Comparison of ENCODE assay signal across 18 cellular contexts in genomic region chr2:58137856-58138255, GRCh38.
DNase-seq lines count a peak whose midpoint lies in the region; ATAC-seq and TF ChIP-seq lines count a peak whose summit lies in the region.
"Had no signal": no experiment of that assay in that cellular context is flagged by ENCODE, and none has a peak within 500 bp of the region (broad histone marks: within the 10 kb centered on the region; RNA-seq: fewer than 3 reads in every experiment).

No MANE protein-coding gene starts in this region.

- DNase-seq in left cardiac atrium: peak; percentile 36
- DNase-seq in right atrium auricular region (ENCODE audit: low spot score): no peak
- DNase-seq in cardiac fibroblast (ENCODE audit: low read depth in 2 of 2): peak; percentile 27 to 54
- peak; percentile 84 to 90 for DNase-seq in lung microvascular endothelial cell (ENCODE audit: low read depth in 2 of 2)
- no peak for DNase-seq in activated naive CD4-positive, alpha-beta T cell treated with anti-CD3 and anti-CD28 coated beads, Interleukin-2, amount 50 U/mL, for 72 hours (ENCODE audit: low spot score in 2 of 2)
- no peak for DNase-seq in stimulated activated effector memory CD8-positive, alpha-beta T cell treated with anti-CD3 and anti-CD28 coated beads, Interleukin-12 subunit alpha, Interleukin-12 subunit beta, amount 100 ng/mL, for 72 hours (ENCODE audit: low spot score in 2 of 2)
- no peak for DNase-seq in endothelial cell (ENCODE audit: low spot score)
- DNase-seq: activated CD8-positive, alpha-beta T cell treated with anti-CD3 and anti-CD28 coated beads for 36 hours; cerebellar nuclear complex; effector memory CD4-positive, alpha-beta T cell; esophagus squamous epithelium; glutamatergic neuron; left ventricle myocardium inferior; NCI-H146; NCI-H2227 treated with DMSO at 0.1 percent for 48 hours; NK-92 treated with Interleukin-12 subunit alpha and Interleukin-12 subunit beta, amount 100 ng/mL, for 24 hours had no signal

- no peaks in the 10 kb centered on the region for H3K27me3 ChIP-seq in right atrium auricular region
- H3K27me3 ChIP-seq: esophagus squamous epithelium had no signal

- peaks cover under 1% of the 10 kb centered on the region for H3K36me3 ChIP-seq in right atrium auricular region

- intact Hi-C loops in left cardiac atrium (cut with DNase I): no loop called here

- no peaks in the 10 kb centered on the region for H3K9me3 Mint-ChIP-seq in activated naive CD4-positive, alpha-beta T cell treated with anti-CD3 and anti-CD28 coated beads, Interleukin-2, amount 50 U/mL, for 72 hours
- H3K9me3 Mint-ChIP-seq in stimulated activated effector memory CD8-positive, alpha-beta T cell treated with anti-CD3 and anti-CD28 coated beads, Interleukin-12 subunit alpha, Interleukin-12 subunit beta, amount 100 ng/mL, for 72 hours: no peaks in the 10 kb centered on the region
- H3K9me3 Mint-ChIP-seq in endothelial cell (ENCODE audit: unreplicated experiment): no peaks in the 10 kb centered on the region
- H3K9me3 Mint-ChIP-seq: activated CD8-positive, alpha-beta T cell treated with anti-CD3 and anti-CD28 coated beads for 36 hours had no signal

- peaks cover 0 to 10% of the 10 kb centered on the region in 2 donors for H3K4me1 ChIP-seq in right atrium auricular region

- no peak overlapping the region for H3K27ac Mint-ChIP-seq in activated naive CD4-positive, alpha-beta T cell treated with anti-CD3 and anti-CD28 coated beads, Interleukin-2, amount 50 U/mL, for 72 hours
- H3K27ac Mint-ChIP-seq in stimulated activated effector memory CD8-positive, alpha-beta T cell treated with anti-CD3 and anti-CD28 coated beads, Interleukin-12 subunit alpha, Interleukin-12 subunit beta, amount 100 ng/mL, for 72 hours: no peak overlapping the region
- H3K27ac Mint-ChIP-seq in endothelial cell (ENCODE audit: unreplicated experiment): no peak overlapping the region
- H3K27ac Mint-ChIP-seq: activated CD8-positive, alpha-beta T cell treated with anti-CD3 and anti-CD28 coated beads for 36 hours; CD14-positive monocyte had no signal

- H3K27me3 Mint-ChIP-seq in endothelial cell (ENCODE audit: unreplicated experiment): peaks cover 2% of the 10 kb centered on the region
- H3K27me3 Mint-ChIP-seq: activated CD8-positive, alpha-beta T cell treated with anti-CD3 and anti-CD28 coated beads for 36 hours had no signal

- peaks cover 0 to 9% of the 10 kb centered on the region in 2 donors for H3K36me3 Mint-ChIP-seq in activated naive CD4-positive, alpha-beta T cell treated with anti-CD3 and anti-CD28 coated beads, Interleukin-2, amount 50 U/mL, for 72 hours
- H3K36me3 Mint-ChIP-seq in stimulated activated effector memory CD8-positive, alpha-beta T cell treated with anti-CD3 and anti-CD28 coated beads, Interleukin-12 subunit alpha, Interleukin-12 subunit beta, amount 100 ng/mL, for 72 hours: peaks cover 22% of the 10 kb centered on the region
- no peaks in the 10 kb centered on the region for H3K36me3 Mint-ChIP-seq in endothelial cell (ENCODE audit: low read depth, unreplicated experiment)

- H3K4me3 ChIP-seq in right atrium auricular region (no peak overlapping the region), cardiac fibroblast (replicated peaks in 1 of 2; ENCODE audit: low read depth in 2 of 2, low read length in 2 of 2) (no peak overlapping the region)
- H3K4me3 ChIP-seq: esophagus squamous epithelium, left ventricle myocardium inferior had no signal

- H3K9me3 ChIP-seq in right atrium auricular region: no peaks in the 10 kb centered on the region
- H3K9me3 ChIP-seq: esophagus squamous epithelium, left ventricle myocardium inferior had no signal

- H3K27ac ChIP-seq in right atrium auricular region: no peak overlapping the region
- H3K27ac ChIP-seq: esophagus squamous epithelium, left ventricle myocardium inferior had no signal

- no peak overlapping the region for H3K4me3 Mint-ChIP-seq in stimulated activated effector memory CD8-positive, alpha-beta T cell treated with anti-CD3 and anti-CD28 coated beads, Interleukin-12 subunit alpha, Interleukin-12 subunit beta, amount 100 ng/mL, for 72 hours
- H3K4me3 Mint-ChIP-seq in endothelial cell (ENCODE audit: unreplicated experiment): no peak overlapping the region
- H3K4me3 Mint-ChIP-seq: activated CD8-positive, alpha-beta T cell treated with anti-CD3 and anti-CD28 coated beads for 36 hours; CD14-positive monocyte had no signal

- ATAC-seq in left cardiac atrium (peak; percentile 30 to 36), GM19035 (IDR thresholded peaks at IDR 0.05; ENCODE audit: unreplicated experiment) (no peak)
- ATAC-seq in activated naive CD4-positive, alpha-beta T cell treated with anti-CD3 and anti-CD28 coated beads, Interleukin-2, amount 50 U/mL, for 72 hours: no peak
- ATAC-seq in stimulated activated effector memory CD8-positive, alpha-beta T cell treated with anti-CD3 and anti-CD28 coated beads, Interleukin-12 subunit alpha, Interleukin-12 subunit beta, amount 100 ng/mL, for 72 hours: no peak
- ATAC-seq: activated CD8-positive, alpha-beta T cell treated with anti-CD3 and anti-CD28 coated beads for 36 hours had no signal

- TF ChIP-seq CTCF in right atrium auricular region (IDR thresholded peaks at IDR 0.05) (no peak), cardiac fibroblast (IDR thresholded peaks at IDR 0.05; ENCODE audit: low read depth, low read length) (no peak), endothelial cell (IDR thresholded peaks at IDR 0.05; ENCODE audit: unreplicated experiment) (no peak)

- no peaks in the 10 kb centered on the region for H3K4me1 Mint-ChIP-seq in stimulated activated effector memory CD8-positive, alpha-beta T cell treated with anti-CD3 and anti-CD28 coated beads, Interleukin-12 subunit alpha, Interleukin-12 subunit beta, amount 100 ng/mL, for 72 hours
- peaks cover 5% of the 10 kb centered on the region for H3K4me1 Mint-ChIP-seq in endothelial cell (ENCODE audit: unreplicated experiment)
- H3K4me1 Mint-ChIP-seq: CD14-positive monocyte had no signal

Comparison
In these comparisons a context has a peak if more than half of its experiments do, and no peak if none do; other contexts are left out.
1. DNase-seq: peak in left cardiac atrium (single experiment), cardiac fibroblast (2 of 2) and lung microvascular endothelial cell (2 of 2); none in right atrium auricular region (single experiment), activated naive CD4-positive, alpha-beta T cell treated with anti-CD3 and anti-CD28 coated beads, Interleukin-2, amount 50 U/mL, for 72 hours (0 of 2), stimulated activated effector memory CD8-positive, alpha-beta T cell treated with anti-CD3 and anti-CD28 coated beads, Interleukin-12 subunit alpha, Interleukin-12 subunit beta, amount 100 ng/mL, for 72 hours (0 of 2) and endothelial cell (single experiment).
2. ATAC-seq: peak in left cardiac atrium (2 of 2); none in GM19035 (single experiment), activated naive CD4-positive, alpha-beta T cell treated with anti-CD3 and anti-CD28 coated beads, Interleukin-2, amount 50 U/mL, for 72 hours (0 of 2) and stimulated activated effector memory CD8-positive, alpha-beta T cell treated with anti-CD3 and anti-CD28 coated beads, Interleukin-12 subunit alpha, Interleukin-12 subunit beta, amount 100 ng/mL, for 72 hours (single experiment).